In the genomic region with DNA sequence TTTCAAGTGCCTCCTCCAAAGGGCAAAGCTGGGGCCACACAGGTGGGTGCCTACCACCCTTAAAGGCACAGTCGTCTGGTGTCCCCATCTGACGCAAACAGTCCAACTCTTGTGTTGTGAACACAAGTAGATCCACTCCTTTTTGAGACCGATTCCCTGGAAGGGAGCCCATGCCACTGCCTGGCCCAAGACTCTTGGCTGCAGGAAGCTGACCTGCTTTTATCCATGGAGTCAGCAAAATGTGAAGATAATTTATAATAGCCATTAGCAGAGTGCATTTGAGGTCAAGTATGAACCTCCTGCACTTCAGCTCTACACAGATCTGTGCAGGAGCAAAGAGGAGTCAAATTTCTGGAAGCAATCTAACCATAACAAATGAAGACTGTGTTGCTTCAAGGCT, we compare ENCODE assay signal across 16 cellular contexts.
DNase-seq lines count a peak whose midpoint lies in the region; ATAC-seq and TF ChIP-seq lines count a peak whose summit lies in the region.
"Had no signal": no experiment of that assay in that cellular context is flagged by ENCODE, and none has a peak within 500 bp of the region (broad histone marks: within the 10 kb centered on the region; RNA-seq: fewer than 3 reads in every experiment).

No MANE protein-coding gene starts in this region.

- H3K4me1 ChIP-seq in BE2C = no peaks in the 10 kb centered on the region
- peaks cover 11 to 26% of the 10 kb centered on the region in 2 experiments for H3K4me1 ChIP-seq in SK-N-SH (ENCODE audit: control insufficient read depth in 1 of 2, insufficient read depth in 2 of 2, low read depth in 1 of 2, low read length in 1 of 2)
- peaks cover 7% of the 10 kb centered on the region for H3K4me1 ChIP-seq in foreskin keratinocyte
- H3K4me1 ChIP-seq: HAP-1, pancreas, SJCRH30 had no signal

- H3K36me3 ChIP-seq in BE2C = no peaks in the 10 kb centered on the region
- H3K36me3 ChIP-seq in SK-N-SH (replicated peaks in 1 of 2; ENCODE audit: control insufficient read depth in 1 of 2, insufficient read depth in 2 of 2, low read length in 1 of 2) = no peaks in the 10 kb centered on the region
- H3K36me3 ChIP-seq: HAP-1, pancreas, SJCRH30, thoracic aorta had no signal

- CTCF ChIA-PET in SK-N-SH (lab: Yijun Ruan, JAX) = interaction anchor here (0.6 to 1.0 kb wide), 2 partner anchors 615 to 1119 kb away, joined by 3 to 5 read pairs; no protein-coding TSS in a partner anchor

- no peak overlapping the region for H3K9ac ChIP-seq in SK-N-SH

- H4K20me1 ChIP-seq in SK-N-SH (ENCODE audit: insufficient read depth) = no peaks in the 10 kb centered on the region

- H3K27me3 ChIP-seq in BE2C = no peaks in the 10 kb centered on the region
- H3K27me3 ChIP-seq in SK-N-SH (ENCODE audit: insufficient read depth) = no peaks in the 10 kb centered on the region
- H3K27me3 ChIP-seq in foreskin keratinocyte = peaks cover 5% of the 10 kb centered on the region
- H3K27me3 ChIP-seq: pancreas, SJCRH30 had no signal

- DNase-seq in BE2C = peak; percentile 14
- peak; percentile 30 for DNase-seq in LNCaP clone FGC (ENCODE audit: low read depth)
- no peak for DNase-seq in SK-N-SH
- peak; percentile 88 for DNase-seq in left kidney (ENCODE audit: low read depth, low spot score)
- DNase-seq in 8988T = no peak
- no peak for DNase-seq in activated CD4-positive, CD25-positive, alpha-beta regulatory T cell (lab: John Stamatoyannopoulos, UW)
- DNase-seq in RKO (ENCODE audit: low spot score) = no peak
- DNase-seq in foreskin keratinocyte = no peak
- DNase-seq: aorta, foreskin melanocyte, mucosa of descending colon, pancreas had no signal

- H3K27ac ChIP-seq in SK-N-SH (ENCODE audit: low read depth in 2 of 2, low read length in 1 of 2) (peak overlapping the region in 1 of 2 experiments; percentile 67; a peak in 2 of 4 replicates), foreskin keratinocyte (no peak overlapping the region)
- H3K27ac ChIP-seq: HL-60, pancreas, SJCRH30, thoracic aorta had no signal

- no peaks in the 10 kb centered on the region for H3K79me2 ChIP-seq in SK-N-SH (ENCODE audit: insufficient read depth)

- no peak overlapping the region; the same call in 1 of the 2 replicates for H3K4me2 ChIP-seq in SK-N-SH

- H3K9me3 ChIP-seq in BE2C = no peaks in the 10 kb centered on the region
- H3K9me3 ChIP-seq in SK-N-SH = no peaks in the 10 kb centered on the region
- H3K9me3 ChIP-seq: HAP-1, mucosa of descending colon, pancreas, SJCRH30, thoracic aorta had no signal

- no peak for ATAC-seq in foreskin keratinocyte
- ATAC-seq: mucosa of descending colon had no signal

- no peak for TF ChIP-seq RAD21 in SK-N-SH (IDR thresholded peaks at IDR 0.05; ENCODE audit: low read length)

- no peak; a peak in 1 of 4 replicates for TF ChIP-seq EP300 in SK-N-SH (IDR thresholded peaks at IDR 0.05; ENCODE audit: borderline replicate concordance in 1 of 2, low read depth in 1 of 2, low read length in 1 of 2)

- H3F3A ChIP-seq in SK-N-SH (replicated peaks; ENCODE audit: insufficient read depth) = peaks cover 15% of the 10 kb centered on the region

- no peak overlapping the region for H2AFZ ChIP-seq in SK-N-SH (ENCODE audit: low read depth)

- no peaks in the 10 kb centered on the region for H3K9me2 ChIP-seq in SK-N-SH

- no peak for TF ChIP-seq CTCF in BE2C (IDR thresholded peaks at IDR 0.05; ENCODE audit: low read depth, low read length)
- TF ChIP-seq CTCF in LNCaP clone FGC (IDR thresholded peaks at IDR 0.05; ENCODE audit: control insufficient read depth, extremely low read depth, insufficient read depth) = no peak
- TF ChIP-seq CTCF in SK-N-SH (IDR thresholded peaks at IDR 0.05) = no peak
- no peak for TF ChIP-seq CTCF in foreskin keratinocyte (conservative IDR thresholded peaks at IDR 0.05)

- POLR2A ChIA-PET in SK-N-SH (lab: Yijun Ruan, JAX) = no interaction called here

- WGBS in SK-N-SH (ENCODE audit: low lambda C conversion rate) = 64% methylated on average over 3 of the region's 3 CpGs

- H3K4me3 ChIP-seq in BE2C (ENCODE audit: low read depth, low read length) (no peak overlapping the region), LNCaP clone FGC (ENCODE audit: low read depth, low read length) (no peak overlapping the region), SK-N-SH (ENCODE audit: low read depth in 2 of 2, low read length in 1 of 2) (no peak overlapping the region)
- H3K4me3 ChIP-seq: HAP-1, mucosa of descending colon, pancreas, SJCRH30, thoracic aorta had no signal

TF ChIP-seq in SK-N-SH, 30 proteins besides CTCF, POLR2A, EP300 and RAD21:
- TF ChIP-seq, protein P1, sequence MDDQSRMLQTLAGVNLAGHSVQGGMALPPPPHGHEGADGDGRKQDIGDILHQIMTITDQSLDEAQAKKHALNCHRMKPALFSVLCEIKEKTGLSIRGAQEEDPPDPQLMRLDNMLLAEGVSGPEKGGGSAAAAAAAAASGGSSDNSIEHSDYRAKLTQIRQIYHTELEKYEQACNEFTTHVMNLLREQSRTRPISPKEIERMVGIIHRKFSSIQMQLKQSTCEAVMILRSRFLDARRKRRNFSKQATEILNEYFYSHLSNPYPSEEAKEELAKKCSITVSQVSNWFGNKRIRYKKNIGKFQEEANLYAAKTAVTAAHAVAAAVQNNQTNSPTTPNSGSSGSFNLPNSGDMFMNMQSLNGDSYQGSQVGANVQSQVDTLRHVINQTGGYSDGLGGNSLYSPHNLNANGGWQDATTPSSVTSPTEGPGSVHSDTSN (IDR thresholded peaks at IDR 0.05) = peak; percentile 33; the same call in 1 of the 2 replicates
- TF ChIP-seq CHD2 (IDR thresholded peaks at IDR 0.05; ENCODE audit: low read length, partially characterized antibody) (no peak), MXI1 (IDR thresholded peaks at IDR 0.05; ENCODE audit: low read depth, low read length) (no peak), GABPA (IDR thresholded peaks at IDR 0.05; ENCODE audit: low read depth) (no peak), TCF12 (IDR thresholded peaks at IDR 0.05) (no peak), FOSL2 (IDR thresholded peaks at IDR 0.05; ENCODE audit: borderline replicate concordance, low read depth) (no peak), NRF1 (IDR thresholded peaks at IDR 0.05; ENCODE audit: low read depth, low read length) (no peak), SMC3 (IDR thresholded peaks at IDR 0.05; ENCODE audit: low read depth, low read length) (no peak), YY1 (IDR thresholded peaks at IDR 0.05; ENCODE audit: low read depth) (no peak), SIN3A (IDR thresholded peaks at IDR 0.05; ENCODE audit: borderline replicate concordance, low read depth, low read length) (no peak), POLR2AphosphoS5 (IDR thresholded peaks at IDR 0.05; ENCODE audit: low read depth, low read length) (no peak), RXRA (IDR thresholded peaks at IDR 0.05; ENCODE audit: borderline replicate concordance, low read depth) (peak; percentile 29; the same call in 1 of the 2 replicates)
- TF ChIP-seq, protein P2, sequence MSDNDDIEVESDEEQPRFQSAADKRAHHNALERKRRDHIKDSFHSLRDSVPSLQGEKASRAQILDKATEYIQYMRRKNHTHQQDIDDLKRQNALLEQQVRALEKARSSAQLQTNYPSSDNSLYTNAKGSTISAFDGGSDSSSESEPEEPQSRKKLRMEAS (IDR thresholded peaks at IDR 0.05; ENCODE audit: low read depth) = no peak
- TF ChIP-seq, protein P3, sequence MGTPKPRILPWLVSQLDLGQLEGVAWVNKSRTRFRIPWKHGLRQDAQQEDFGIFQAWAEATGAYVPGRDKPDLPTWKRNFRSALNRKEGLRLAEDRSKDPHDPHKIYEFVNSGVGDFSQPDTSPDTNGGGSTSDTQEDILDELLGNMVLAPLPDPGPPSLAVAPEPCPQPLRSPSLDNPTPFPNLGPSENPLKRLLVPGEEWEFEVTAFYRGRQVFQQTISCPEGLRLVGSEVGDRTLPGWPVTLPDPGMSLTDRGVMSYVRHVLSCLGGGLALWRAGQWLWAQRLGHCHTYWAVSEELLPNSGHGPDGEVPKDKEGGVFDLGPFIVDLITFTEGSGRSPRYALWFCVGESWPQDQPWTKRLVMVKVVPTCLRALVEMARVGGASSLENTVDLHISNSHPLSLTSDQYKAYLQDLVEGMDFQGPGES (IDR thresholded peaks at IDR 0.05; ENCODE audit: low read depth, low read length) = no peak
- TF ChIP-seq, protein P4, sequence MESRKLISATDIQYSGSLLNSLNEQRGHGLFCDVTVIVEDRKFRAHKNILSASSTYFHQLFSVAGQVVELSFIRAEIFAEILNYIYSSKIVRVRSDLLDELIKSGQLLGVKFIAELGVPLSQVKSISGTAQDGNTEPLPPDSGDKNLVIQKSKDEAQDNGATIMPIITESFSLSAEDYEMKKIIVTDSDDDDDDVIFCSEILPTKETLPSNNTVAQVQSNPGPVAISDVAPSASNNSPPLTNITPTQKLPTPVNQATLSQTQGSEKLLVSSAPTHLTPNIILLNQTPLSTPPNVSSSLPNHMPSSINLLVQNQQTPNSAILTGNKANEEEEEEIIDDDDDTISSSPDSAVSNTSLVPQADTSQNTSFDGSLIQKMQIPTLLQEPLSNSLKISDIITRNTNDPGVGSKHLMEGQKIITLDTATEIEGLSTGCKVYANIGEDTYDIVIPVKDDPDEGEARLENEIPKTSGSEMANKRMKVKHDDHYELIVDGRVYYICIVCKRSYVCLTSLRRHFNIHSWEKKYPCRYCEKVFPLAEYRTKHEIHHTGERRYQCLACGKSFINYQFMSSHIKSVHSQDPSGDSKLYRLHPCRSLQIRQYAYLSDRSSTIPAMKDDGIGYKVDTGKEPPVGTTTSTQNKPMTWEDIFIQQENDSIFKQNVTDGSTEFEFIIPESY (IDR thresholded peaks at IDR 0.05; ENCODE audit: borderline replicate concordance, low read depth) = no peak
- TF ChIP-seq, protein P5, sequence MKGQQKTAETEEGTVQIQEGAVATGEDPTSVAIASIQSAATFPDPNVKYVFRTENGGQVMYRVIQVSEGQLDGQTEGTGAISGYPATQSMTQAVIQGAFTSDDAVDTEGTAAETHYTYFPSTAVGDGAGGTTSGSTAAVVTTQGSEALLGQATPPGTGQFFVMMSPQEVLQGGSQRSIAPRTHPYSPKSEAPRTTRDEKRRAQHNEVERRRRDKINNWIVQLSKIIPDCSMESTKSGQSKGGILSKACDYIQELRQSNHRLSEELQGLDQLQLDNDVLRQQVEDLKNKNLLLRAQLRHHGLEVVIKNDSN (IDR thresholded peaks at IDR 0.05; ENCODE audit: borderline replicate concordance, low read depth) = no peak

Comparison
In these comparisons a context has a peak if more than half of its experiments do, and no peak if none do; other contexts are left out.
1. DNase-seq: peak in BE2C (single experiment), LNCaP clone FGC (single experiment) and left kidney (single experiment); none in SK-N-SH (single experiment), 8988T (single experiment), activated CD4-positive, CD25-positive, alpha-beta regulatory T cell (0 of 4), RKO (single experiment) and foreskin keratinocyte (0 of 2).